Comparison of ENCODE assay signal across 1 cellular context in the genomic region with DNA sequence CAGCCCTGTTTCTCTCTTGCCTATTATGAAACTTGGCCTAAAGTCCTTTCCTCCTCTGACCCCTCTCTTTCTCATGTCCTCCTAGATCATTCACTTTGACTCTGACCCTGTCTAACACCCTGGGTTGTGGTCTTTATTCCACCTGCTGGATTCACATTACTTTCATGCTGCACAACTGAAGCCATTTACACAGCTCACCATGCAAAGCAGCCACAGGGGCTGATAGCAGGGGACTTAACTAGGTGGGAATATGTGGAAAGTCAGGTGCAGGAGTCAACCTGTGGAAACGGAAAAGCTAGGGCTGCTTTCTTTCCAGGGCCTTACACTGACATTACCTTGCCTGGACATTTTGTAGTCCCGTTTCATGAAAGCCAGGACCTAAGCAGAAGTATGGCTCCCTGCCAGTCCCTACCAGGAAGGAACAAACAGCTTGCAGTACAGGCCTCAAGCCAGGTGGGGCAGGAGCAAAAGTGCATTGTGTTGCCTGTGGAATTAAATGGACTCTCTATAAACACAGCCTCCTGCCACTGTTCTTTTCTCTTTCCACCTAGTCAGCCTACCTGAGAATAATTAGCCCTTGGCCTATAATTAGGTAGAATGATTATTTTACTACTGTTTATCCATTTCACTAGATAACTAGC.
TF ChIP-seq lines count a peak whose summit lies in the region.

No MANE protein-coding gene starts in this region.

TF ChIP-seq in K562, 482 proteins besides CTCF, POLR2A, EP300 and RAD21:
- TF ChIP-seq PCBP1 (IDR thresholded peaks at IDR 0.05; ENCODE audit: low read depth, low read length, poor library complexity, severe bottlenecking): no peak
- no peak for TF ChIP-seq CBX5 (IDR thresholded peaks at IDR 0.05; ENCODE audit: borderline replicate concordance, low read depth)
- TF ChIP-seq ZNF124 (CRISPR knock-in tag; IDR thresholded peaks at IDR 0.05): no peak
- TF ChIP-seq ELF1 (tag; IDR thresholded peaks at IDR 0.05): peak; percentile 42; the same call in 1 of the 2 replicates
- peak in 1 of 2 experiments; percentile 22; a peak in 1 of 4 replicates for TF ChIP-seq FOXK2 (conservative IDR thresholded peaks at IDR 0.05 in 1 of 2, IDR thresholded peaks at IDR 0.05 in 1 of 2; ENCODE audit: low read depth in 2 of 2)
- TF ChIP-seq, protein P1, sequence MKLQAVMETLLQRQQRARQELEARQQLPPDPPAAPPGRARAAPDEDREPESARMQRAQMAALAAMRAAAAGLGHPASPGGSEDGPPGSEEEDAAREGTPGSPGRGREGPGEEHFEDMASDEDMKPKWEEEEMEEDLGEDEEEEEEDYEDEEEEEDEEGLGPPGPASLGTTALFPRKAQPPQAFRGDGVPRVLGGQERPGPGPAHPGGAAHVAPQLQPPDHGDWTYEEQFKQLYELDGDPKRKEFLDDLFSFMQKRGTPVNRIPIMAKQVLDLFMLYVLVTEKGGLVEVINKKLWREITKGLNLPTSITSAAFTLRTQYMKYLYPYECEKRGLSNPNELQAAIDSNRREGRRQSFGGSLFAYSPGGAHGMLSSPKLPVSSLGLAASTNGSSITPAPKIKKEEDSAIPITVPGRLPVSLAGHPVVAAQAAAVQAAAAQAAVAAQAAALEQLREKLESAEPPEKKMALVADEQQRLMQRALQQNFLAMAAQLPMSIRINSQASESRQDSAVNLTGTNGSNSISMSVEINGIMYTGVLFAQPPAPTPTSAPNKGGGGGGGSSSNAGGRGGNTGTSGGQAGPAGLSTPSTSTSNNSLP (IDR thresholded peaks at IDR 0.05; ENCODE audit: borderline replicate concordance, low read depth, low read length): no peak
- TF ChIP-seq TRIM24 (IDR thresholded peaks at IDR 0.05): no peak
- peak in 1 of 3 experiments; percentile 52 for TF ChIP-seq YY1 (IDR thresholded peaks at IDR 0.05; ENCODE audit: borderline replicate concordance in 1 of 3, control insufficient read depth in 1 of 3, extremely low read depth in 1 of 3, insufficient read depth in 3 of 3, insufficient read length in 1 of 3, insufficient replicate concordance in 2 of 3, low read depth in 1 of 3, low read length in 2 of 3)
- TF ChIP-seq, protein P2, sequence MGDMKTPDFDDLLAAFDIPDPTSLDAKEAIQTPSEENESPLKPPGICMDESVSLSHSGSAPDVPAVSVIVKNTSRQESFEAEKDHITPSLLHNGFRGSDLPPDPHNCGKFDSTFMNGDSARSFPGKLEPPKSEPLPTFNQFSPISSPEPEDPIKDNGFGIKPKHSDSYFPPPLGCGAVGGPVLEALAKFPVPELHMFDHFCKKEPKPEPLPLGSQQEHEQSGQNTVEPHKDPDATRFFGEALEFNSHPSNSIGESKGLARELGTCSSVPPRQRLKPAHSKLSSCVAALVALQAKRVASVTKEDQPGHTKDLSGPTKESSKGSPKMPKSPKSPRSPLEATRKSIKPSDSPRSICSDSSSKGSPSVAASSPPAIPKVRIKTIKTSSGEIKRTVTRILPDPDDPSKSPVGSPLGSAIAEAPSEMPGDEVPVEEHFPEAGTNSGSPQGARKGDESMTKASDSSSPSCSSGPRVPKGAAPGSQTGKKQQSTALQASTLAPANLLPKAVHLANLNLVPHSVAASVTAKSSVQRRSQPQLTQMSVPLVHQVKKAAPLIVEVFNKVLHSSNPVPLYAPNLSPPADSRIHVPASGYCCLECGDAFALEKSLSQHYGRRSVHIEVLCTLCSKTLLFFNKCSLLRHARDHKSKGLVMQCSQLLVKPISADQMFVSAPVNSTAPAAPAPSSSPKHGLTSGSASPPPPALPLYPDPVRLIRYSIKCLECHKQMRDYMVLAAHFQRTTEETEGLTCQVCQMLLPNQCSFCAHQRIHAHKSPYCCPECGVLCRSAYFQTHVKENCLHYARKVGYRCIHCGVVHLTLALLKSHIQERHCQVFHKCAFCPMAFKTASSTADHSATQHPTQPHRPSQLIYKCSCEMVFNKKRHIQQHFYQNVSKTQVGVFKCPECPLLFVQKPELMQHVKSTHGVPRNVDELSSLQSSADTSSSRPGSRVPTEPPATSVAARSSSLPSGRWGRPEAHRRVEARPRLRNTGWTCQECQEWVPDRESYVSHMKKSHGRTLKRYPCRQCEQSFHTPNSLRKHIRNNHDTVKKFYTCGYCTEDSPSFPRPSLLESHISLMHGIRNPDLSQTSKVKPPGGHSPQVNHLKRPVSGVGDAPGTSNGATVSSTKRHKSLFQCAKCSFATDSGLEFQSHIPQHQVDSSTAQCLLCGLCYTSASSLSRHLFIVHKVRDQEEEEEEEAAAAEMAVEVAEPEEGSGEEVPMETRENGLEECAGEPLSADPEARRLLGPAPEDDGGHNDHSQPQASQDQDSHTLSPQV (IDR thresholded peaks at IDR 0.05): peak; percentile 44; the same call in 1 of the 2 replicates
- TF ChIP-seq NFIC (IDR thresholded peaks at IDR 0.05): peak; percentile 89
- no peak for TF ChIP-seq ASH1L (IDR thresholded peaks at IDR 0.05; ENCODE audit: borderline replicate concordance, low read depth, partially characterized antibody)
